Comparison of ENCODE assay signal across 8 cellular contexts in the genomic region with DNA sequence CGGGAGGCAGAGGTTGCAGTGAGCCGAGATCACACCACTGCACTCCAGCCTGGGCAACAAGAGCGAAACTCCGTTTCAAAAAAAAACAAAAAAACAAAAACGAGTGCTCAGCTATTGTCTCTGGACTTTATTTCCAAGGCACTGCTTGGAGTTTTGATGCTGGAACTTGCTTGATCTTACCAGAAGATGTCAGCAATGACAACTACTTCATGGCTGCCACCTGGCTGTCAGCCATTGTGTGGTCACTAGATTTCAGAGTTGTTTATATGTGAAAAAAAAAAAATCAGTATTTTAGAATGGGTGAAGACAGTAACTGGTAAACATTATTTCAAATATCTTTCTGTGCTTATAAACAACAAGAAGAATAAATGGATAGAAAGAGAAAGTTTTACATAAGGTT. TPM values are rescaled to one million over a fixed set of nuclear protein-coding genes. Genes with fewer than 3 reads are reported as not detected.
A peak's percentile ranks its signal among the peaks of the same experiment; 100 is the strongest.
DNase-seq lines count a peak whose midpoint lies in the region; ATAC-seq lines count a peak whose summit lies in the region.

No MANE protein-coding gene starts in this region.

- no peaks in the 10 kb centered on the region for H3K36me3 ChIP-seq in Karpas-422 (ENCODE audit: insufficient read depth, low read length)

- no peaks in the 10 kb centered on the region for H3K4me1 ChIP-seq in Karpas-422 (ENCODE audit: low read length)

- H3K4me3 ChIP-seq in Karpas-422 (ENCODE audit: low read length): no peak overlapping the region

- no peak overlapping the region for H3K27ac ChIP-seq in Karpas-422 (ENCODE audit: low read length)

- no peaks in the 10 kb centered on the region for H3K79me2 ChIP-seq in Karpas-422 (ENCODE audit: low read length)

- H3K9me2 ChIP-seq in Karpas-422 (replicated peaks; ENCODE audit: insufficient read depth, low read length): no peaks in the 10 kb centered on the region

- 0 out of 2 replicates have a peak, but pooled peaks cover 2% of the 10 kb centered on the region for H3K27me3 ChIP-seq in Karpas-422 (ENCODE audit: low read length)

- no peak overlapping the region for H3K4me2 ChIP-seq in Karpas-422 (ENCODE audit: low read depth, low read length, poor library complexity, severe bottlenecking)

- no peak overlapping the region for H3K9ac ChIP-seq in Karpas-422 (ENCODE audit: low read length)

- H3K9me3 ChIP-seq in Karpas-422 (ENCODE audit: low read length): no peaks in the 10 kb centered on the region

- no peak for ATAC-seq in HG03457 (IDR thresholded peaks at IDR 0.05; ENCODE audit: unreplicated experiment)
- no peak for ATAC-seq in GM21717 (IDR thresholded peaks at IDR 0.05; ENCODE audit: unreplicated experiment)

- peak; percentile 53 to 71 for DNase-seq in NCI-H524 (lab: John Stamatoyannopoulos, UW)
- DNase-seq in NCI-H524 treated with DMSO at 0.1 percent for 48 hours (lab: John Stamatoyannopoulos, UW): no peak
- DNase-seq in Karpas-422: peak; percentile 61
- DNase-seq in T-helper 9 cell: peak; percentile 9
- peak; percentile 3 for DNase-seq in fibroblast of the conjunctiva (ENCODE audit: low read depth)
- no peak for DNase-seq in KG1 (lab: John Stamatoyannopoulos, UW)

- no peaks in the 10 kb centered on the region for H4K20me1 ChIP-seq in Karpas-422 (ENCODE audit: insufficient read depth, low read depth, low read length)

- no peak overlapping the region for H2AFZ ChIP-seq in Karpas-422 (ENCODE audit: low read length)

RNA-seq across cellular contexts. Expression of a gene that starts 26.3 kb away (rescaled TPM):
- not detected in 2 replicates for total RNA-seq in Karpas-422 (2014; rRNA removed; shearing (Covaris generic); ENCODE audit: low replicate concordance)

RNA-seq across cellular contexts. Expression of a gene that starts 38.7 kb away (rescaled TPM):
- total RNA-seq in Karpas-422 (2014; rRNA removed; shearing (Covaris generic); ENCODE audit: low replicate concordance): 18.2 and 22.7 TPM in 2 replicates

RNA-seq across cellular contexts. Expression of a gene that starts 44.9 kb away (rescaled TPM):
- total RNA-seq in Karpas-422 (2014; rRNA removed; shearing (Covaris generic); ENCODE audit: low replicate concordance): not detected in 2 replicates

Comparison
In these comparisons a context has a peak if more than half of its experiments do, and no peak if none do; other contexts are left out.
1. DNase-seq: peak in NCI-H524 (2 of 2), Karpas-422 (single experiment), T-helper 9 cell (single experiment) and fibroblast of the conjunctiva (single experiment); none in NCI-H524 treated with DMSO at 0.1 percent for 48 hours (single experiment) and KG1 (single experiment).